15 cellular contexts compared by ENCODE assay signal in the genomic region with DNA sequence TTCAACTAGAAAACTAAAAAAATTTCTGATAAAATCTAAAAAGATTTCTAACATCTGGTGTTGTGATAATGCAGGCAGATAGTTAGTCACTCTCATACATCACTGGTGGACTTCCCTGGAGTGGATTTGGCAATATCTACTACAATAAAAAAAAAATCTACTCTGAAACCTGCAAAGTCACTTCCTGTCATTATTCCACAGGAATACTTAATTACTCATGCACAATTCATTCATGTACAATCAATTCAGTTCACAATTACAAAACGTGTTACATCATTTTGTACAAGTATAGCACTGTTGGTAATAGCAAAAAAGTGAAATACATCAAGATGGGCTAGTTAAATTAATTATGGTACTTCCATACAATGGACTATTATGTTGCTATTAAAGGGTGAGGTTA. TPM values are rescaled to one million over a fixed set of nuclear protein-coding genes. Genes with fewer than 3 reads are reported as not detected.
DNase-seq lines count a peak whose midpoint lies in the region; ATAC-seq and TF ChIP-seq lines count a peak whose summit lies in the region.
"Had no signal": no experiment of that assay in that cellular context is flagged by ENCODE, and none has a peak within 500 bp of the region (broad histone marks: within the 10 kb centered on the region; RNA-seq: fewer than 3 reads in every experiment).

No MANE protein-coding gene starts in this region.

- no peaks in the 10 kb centered on the region for H3K36me3 Mint-ChIP-seq in endothelial cell (ENCODE audit: low read depth, unreplicated experiment)
- H3K36me3 Mint-ChIP-seq: type B pancreatic cell had no signal

- H3K27me3 ChIP-seq in mammary epithelial cell (ENCODE audit: insufficient read depth, low read length) = no peaks in the 10 kb centered on the region
- H3K27me3 ChIP-seq in BE2C = no peaks in the 10 kb centered on the region

- H3K9me3 ChIP-seq in mammary epithelial cell (replicated peaks; ENCODE audit: insufficient read depth, low read length) = no peaks in the 10 kb centered on the region
- H3K9me3 ChIP-seq in BE2C = no peaks in the 10 kb centered on the region

- H3K4me3 ChIP-seq in mammary epithelial cell (replicated peaks in 1 of 3; ENCODE audit: insufficient read depth in 1 of 3, low read depth in 2 of 3, low read length in 3 of 3) = no peak overlapping the region
- no peak overlapping the region for H3K4me3 ChIP-seq in BE2C (ENCODE audit: low read depth, low read length)

- H3K36me3 ChIP-seq in mammary epithelial cell (ENCODE audit: insufficient read depth, low read length) = no peaks in the 10 kb centered on the region
- no peaks in the 10 kb centered on the region for H3K36me3 ChIP-seq in BE2C

- no peak overlapping the region for H3K27ac Mint-ChIP-seq in endothelial cell (ENCODE audit: unreplicated experiment)
- H3K27ac Mint-ChIP-seq: type B pancreatic cell had no signal

- peak overlapping the region; percentile 99 for H3K27ac ChIP-seq in mammary epithelial cell (ENCODE audit: insufficient read depth, low read depth, low read length)

- peaks cover 33% of the 10 kb centered on the region for H3K4me1 ChIP-seq in mammary epithelial cell (ENCODE audit: insufficient read depth, low read length)
- no peaks in the 10 kb centered on the region for H3K4me1 ChIP-seq in BE2C

- no TSS peak for BruUV-seq in mammary epithelial cell (replicated peaks; lab: Mats Ljungman, UMichigan)

- in situ Hi-C loops in mammary epithelial cell (cut with MboI; ENCODE audit: low sequenced_read_pairs in 2 of 2) = no loop called here

- peak; percentile 48 for DNase-seq in SIG-M5 treated with dmso at 0.1 percent for 504 hours (lab: John Stamatoyannopoulos, UW; ENCODE audit: unreplicated experiment)
- DNase-seq in SIG-M5 (lab: John Stamatoyannopoulos, UW) = no peak
- peak; percentile 20 for DNase-seq in NCI-H226
- peak; percentile 93 for DNase-seq in mammary epithelial cell
- DNase-seq in non-pigmented ciliary epithelial cell (ENCODE audit: low read depth) = peak; percentile 59
- DNase-seq in BE2C = no peak
- no peak for DNase-seq in endothelial cell (ENCODE audit: low spot score)
- DNase-seq: 8988T; activated CD4-positive, CD25-positive, alpha-beta regulatory T cell treated with anti-CD3 and anti-CD28 coated beads, Interleukin-2, amount 50 U/mL, for 72 hours; amygdala; NCI-H526; stimulated activated CD4-positive, alpha-beta T cell treated with anti-CD3 and anti-CD28 coated beads, Interleukin-4, amount 100 ng/mL, for 1 hour had no signal

- H3K4me2 ChIP-seq in mammary epithelial cell (ENCODE audit: insufficient read depth, low read depth, low read length) = no peak overlapping the region

- no peak overlapping the region for H2AFZ ChIP-seq in mammary epithelial cell (ENCODE audit: low read depth, low read length)

- no peaks in the 10 kb centered on the region for H3K79me2 ChIP-seq in mammary epithelial cell (ENCODE audit: insufficient read depth, low read length)

- H3K4me1 Mint-ChIP-seq in endothelial cell (ENCODE audit: unreplicated experiment) = peaks cover 14% of the 10 kb centered on the region

- dilution Hi-C loops in mammary epithelial cell (cut with HindIII; ENCODE audit: low sequenced_read_pairs) = loop anchor here (5.0 kb wide), 1 partner anchor 117 kb away; no protein-coding TSS in a partner anchor

- TF ChIP-seq CTCF in mammary epithelial cell (conservative IDR thresholded peaks at IDR 0.05 in 1 of 2, IDR thresholded peaks at IDR 0.05 in 1 of 2; ENCODE audit: extremely low read depth in 1 of 2, insufficient read depth in 1 of 2, low read depth in 1 of 2, low read length in 2 of 2) = no peak
- TF ChIP-seq CTCF in BE2C (IDR thresholded peaks at IDR 0.05; ENCODE audit: low read depth, low read length) = no peak
- TF ChIP-seq CTCF in endothelial cell (IDR thresholded peaks at IDR 0.05; ENCODE audit: unreplicated experiment) = no peak

- intact Hi-C loops in mammary epithelial cell (cut with micrococcal nuclease) = loop anchor here (2.0 kb wide), 1 partner anchor 70 kb away; no protein-coding TSS in a partner anchor

- ATAC-seq in GM21526 (IDR thresholded peaks at IDR 0.05; ENCODE audit: low FRiP score, unreplicated experiment) = no peak

- H3K27me3 Mint-ChIP-seq in endothelial cell (ENCODE audit: unreplicated experiment) = peaks cover 2% of the 10 kb centered on the region
- H3K27me3 Mint-ChIP-seq: type B pancreatic cell had no signal

- 0% methylated on average over 1 of the region's 1 CpG for WGBS in mammary epithelial cell (ENCODE audit: low coverage, missing lambda C conversion rate)

- H4K20me1 ChIP-seq in mammary epithelial cell (ENCODE audit: insufficient read depth, low read length) = no peaks in the 10 kb centered on the region

- no peaks in the 10 kb centered on the region for H3K9me3 Mint-ChIP-seq in endothelial cell (ENCODE audit: unreplicated experiment)
- H3K9me3 Mint-ChIP-seq: type B pancreatic cell had no signal

- H3K4me3 Mint-ChIP-seq in endothelial cell (ENCODE audit: unreplicated experiment) = no peak overlapping the region
- H3K4me3 Mint-ChIP-seq: type B pancreatic cell had no signal

- CTCF ChIA-PET in mammary epithelial cell (lab: Charles Lee; ENCODE audit: low non-redundant PET) = no interaction called here

- H3K9ac ChIP-seq in mammary epithelial cell (ENCODE audit: insufficient read depth, low read length) = peak overlapping the region; percentile 61

RNA-seq across cellular contexts. Expression of gene RHOH, which starts 16.5 kb away (rescaled TPM):
- not detected for total RNA-seq in mammary epithelial cell
- not detected for polyA plus RNA-seq in mammary epithelial cell
- not detected for polyA minus RNA-seq in mammary epithelial cell
- polyA plus RNA-seq in BE2C (2012; ENCODE audit: insufficient read depth, insufficient read length, low read depth) = 1.4 TPM
- 20.4 TPM for total RNA-seq in endothelial cell (ENCODE audit: unreplicated experiment)
- polyA plus RNA-seq: neural cell had no signal

Comparison
In these comparisons a context has a peak if more than half of its experiments do, and no peak if none do; other contexts are left out.
1. DNase-seq: peak in SIG-M5 treated with dmso at 0.1 percent for 504 hours (single experiment), NCI-H226 (single experiment), mammary epithelial cell (single experiment) and non-pigmented ciliary epithelial cell (single experiment); none in SIG-M5 (single experiment), BE2C (single experiment) and endothelial cell (single experiment).
2. RNA of gene RHOH, which starts 16.5 kb away (total RNA-seq): 20.4 TPM in endothelial cell (single experiment); not detected in mammary epithelial cell; every median in the first group is over 10 times any median in the second.